ENCODE assay signal across 40 cellular contexts in the genomic region with DNA sequence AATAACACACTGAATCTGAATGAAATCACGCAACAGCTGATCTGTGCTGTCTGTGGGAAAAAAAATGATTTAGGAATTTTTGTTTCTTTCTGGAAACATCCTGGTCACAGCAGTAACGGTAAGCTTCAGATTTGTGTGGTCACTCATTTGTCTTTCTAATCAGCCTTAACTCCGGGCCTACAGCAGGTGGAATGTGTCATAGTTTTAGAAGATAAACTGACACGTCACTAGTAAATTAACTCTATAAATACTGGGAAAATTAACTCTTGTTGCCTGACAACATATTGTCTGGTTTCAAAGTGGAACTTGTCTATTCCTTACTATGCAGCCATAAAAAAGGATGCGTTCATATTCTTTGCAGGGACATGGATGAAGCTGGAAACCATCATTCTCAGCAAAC.
"Had no signal": no experiment of that assay in that cellular context is flagged by ENCODE, and none has a peak within 500 bp of the region (broad histone marks: within the 10 kb centered on the region; RNA-seq: fewer than 3 reads in every experiment).

No MANE protein-coding gene starts in this region.

- FAIRE-seq: astrocyte, bronchial epithelial cell had no signal

- H3K36me3 ChIP-seq: adrenal gland, ascending aorta, brain microvascular endothelial cell, breast epithelium, cardiac muscle cell had no signal

- H3K4me3 ChIP-seq: adrenal gland, ascending aorta, body of pancreas, breast epithelium, cardiac muscle cell had no signal

- DNase-seq: activated effector memory CD4-positive, alpha-beta T cell treated with anti-CD3 and anti-CD28 coated beads, Interleukin-2, amount 50 U/mL, for 16 hours; activated effector memory CD4-positive, alpha-beta T cell treated with Interleukin-2 at 50 U/mL for 16 hours; activated gamma-delta T cell; activated gamma-delta T cell treated with Interleukin-2 at 50 U/mL for 16 hours; activated naive CD4-positive, alpha-beta T cell; activated naive CD4-positive, alpha-beta T cell treated with anti-CD3 and anti-CD28 coated beads for 36 hours; activated naive CD4-positive, alpha-beta T cell treated with anti-CD3 and anti-CD28 coated beads, Interleukin-2, amount 10 ng/mL, durations not matched to agents 7 days and 5 days; activated naive CD4-positive, alpha-beta T cell treated with anti-CD3 and anti-CD28 coated beads, Interleukin-2, amount 50 U/mL, for 16 hours; activated naive CD4-positive, alpha-beta T cell treated with Interleukin-2 at 50 U/mL for 16 hours; activated naive CD8-positive, alpha-beta T cell treated with anti-CD3 and anti-CD28 coated beads for 36 hours; activated naive CD8-positive, alpha-beta T cell treated with anti-CD3 and anti-CD28 coated beads, Interleukin-2, amount 10 ng/mL, durations not matched to agents 7 days and 5 days; activated naive CD8-positive, alpha-beta T cell treated with anti-CD3 and anti-CD28 coated beads, Interleukin-2, amount 50 U/mL, for 24 hours; activated T-cell treated with anti-CD3 and anti-CD28 coated beads, Interleukin-2, amount 50 U/mL, for 1 hour; activated T-cell treated with anti-CD3 and anti-CD28 coated beads, Interleukin-2, amount 50 U/mL, for 24 hours; activated T-cell treated with anti-CD3 and anti-CD28 coated beads, Interleukin-2, amount 50 U/mL, for 4 hours; activated T-cell treated with anti-CD3 and anti-CD28 coated beads, Interleukin-2, amount 50 U/mL, for 48 hours; activated T-cell treated with anti-CD3 and anti-CD28 coated beads, Interleukin-2, amount 50 U/mL, for 72 hours; adrenal gland; amniotic stem cell; amygdala; anterior cingulate cortex; aorta; body of pancreas; brain microvascular endothelial cell; caudate nucleus; central memory CD4-positive, alpha-beta T cell; cerebellar nuclear complex had no signal

- H3K9me3 Mint-ChIP-seq: activated naive CD4-positive, alpha-beta T cell treated with anti-CD3 and anti-CD28 coated beads for 36 hours; activated naive CD4-positive, alpha-beta T cell treated with anti-CD3 and anti-CD28 coated beads, Interleukin-2, amount 10 ng/mL, durations not matched to agents 7 days and 5 days; activated naive CD4-positive, alpha-beta T cell treated with anti-CD3 and anti-CD28 coated beads, Interleukin-2, amount 50 U/mL, for 24 hours; activated naive CD8-positive, alpha-beta T cell treated with anti-CD3 and anti-CD28 coated beads for 36 hours; activated naive CD8-positive, alpha-beta T cell treated with anti-CD3 and anti-CD28 coated beads, Interleukin-2, amount 10 ng/mL, durations not matched to agents 7 days and 5 days; activated naive CD8-positive, alpha-beta T cell treated with anti-CD3 and anti-CD28 coated beads, Interleukin-2, amount 50 U/mL, for 24 hours; activated T-cell treated with anti-CD3 and anti-CD28 coated beads, Interleukin-2, amount 50 U/mL, for 24 hours; activated T-cell treated with anti-CD3 and anti-CD28 coated beads, Interleukin-2, amount 50 U/mL, for 4 hours; activated T-cell treated with anti-CD3 and anti-CD28 coated beads, Interleukin-2, amount 50 U/mL, for 72 hours; activated T-helper 1 cell treated with anti-CD3 and anti-CD28 coated beads, Interleukin-12 subunit alpha, Interleukin-12 subunit beta, Interleukin-2, Interleukin-4 antibody, amounts not matched to agents 30 ng/mL and 10 ng/mL and 1 ng/mL, durations not matched to agents 14 hours and 24 hours and 36 hours; activated T-helper 17 cell treated with anti-CD3 and anti-CD28 coated beads, Interleukin-2, amount 50 U/mL, for 72 hours; activated T-helper 2 cell treated with anti-CD3 and anti-CD28 coated beads, Interferon-gamma antibody, Interleukin-2, Interleukin-4, amounts not matched to agents 10 μg/mL and 5 μg/mL and 100 μg/mL, durations not matched to agents 14 hours and 24 hours and 36 hours; central memory CD8-positive, alpha-beta T cell had no signal

- H3K36me3 Mint-ChIP-seq: activated naive CD4-positive, alpha-beta T cell treated with anti-CD3 and anti-CD28 coated beads, Interleukin-2, amount 10 ng/mL, durations not matched to agents 7 days and 5 days; activated naive CD4-positive, alpha-beta T cell treated with anti-CD3 and anti-CD28 coated beads, Interleukin-2, amount 50 U/mL, for 24 hours; activated naive CD4-positive, alpha-beta T cell treated with anti-CD3 and anti-CD28 coated beads, Interleukin-2, amount 50 U/mL, for 72 hours; activated naive CD8-positive, alpha-beta T cell; activated naive CD8-positive, alpha-beta T cell treated with anti-CD3 and anti-CD28 coated beads for 36 hours; activated naive CD8-positive, alpha-beta T cell treated with anti-CD3 and anti-CD28 coated beads, Interleukin-2, amount 10 ng/mL, durations not matched to agents 7 days and 5 days; brain had no signal

- H3K4me3 Mint-ChIP-seq: activated naive CD4-positive, alpha-beta T cell treated with anti-CD3 and anti-CD28 coated beads for 36 hours; activated naive CD4-positive, alpha-beta T cell treated with anti-CD3 and anti-CD28 coated beads, Interleukin-2, amount 10 ng/mL, durations not matched to agents 7 days and 5 days; activated naive CD4-positive, alpha-beta T cell treated with anti-CD3 and anti-CD28 coated beads, Interleukin-2, amount 50 U/mL, for 24 hours; activated naive CD8-positive, alpha-beta T cell; activated naive CD8-positive, alpha-beta T cell treated with anti-CD3 and anti-CD28 coated beads for 36 hours; activated naive CD8-positive, alpha-beta T cell treated with anti-CD3 and anti-CD28 coated beads, Interleukin-2, amount 10 ng/mL, durations not matched to agents 7 days and 5 days; activated naive CD8-positive, alpha-beta T cell treated with anti-CD3 and anti-CD28 coated beads, Interleukin-2, amount 50 U/mL, for 24 hours; activated T-cell treated with anti-CD3 and anti-CD28 coated beads, Interleukin-2, amount 50 U/mL, for 24 hours; activated T-cell treated with anti-CD3 and anti-CD28 coated beads, Interleukin-2, amount 50 U/mL, for 4 hours; activated T-cell treated with anti-CD3 and anti-CD28 coated beads, Interleukin-2, amount 50 U/mL, for 72 hours; activated T-helper 1 cell treated with anti-CD3 and anti-CD28 coated beads, Interleukin-12 subunit alpha, Interleukin-12 subunit beta, Interleukin-2, Interleukin-4 antibody, amounts not matched to agents 30 ng/mL and 10 ng/mL and 1 ng/mL, durations not matched to agents 14 hours and 24 hours and 36 hours; activated T-helper 17 cell treated with anti-CD3 and anti-CD28 coated beads, Interleukin-2, amount 50 U/mL, for 72 hours; brain; central memory CD8-positive, alpha-beta T cell had no signal

- H3K9me3 ChIP-seq: adrenal gland, ascending aorta, body of pancreas, breast epithelium had no signal

- H3K4me1 ChIP-seq: adrenal gland, ascending aorta, body of pancreas, breast epithelium had no signal

- H3K4me1 Mint-ChIP-seq: activated naive CD4-positive, alpha-beta T cell treated with anti-CD3 and anti-CD28 coated beads, Interleukin-2, amount 10 ng/mL, durations not matched to agents 7 days and 5 days; activated T-helper 17 cell treated with anti-CD3 and anti-CD28 coated beads, Interleukin-2, amount 50 U/mL, for 72 hours; brain; central memory CD8-positive, alpha-beta T cell had no signal

- H3K27ac ChIP-seq: adrenal gland, ascending aorta, body of pancreas, brain microvascular endothelial cell, breast epithelium, cardiac muscle cell had no signal

- H3K27me3 ChIP-seq: adrenal gland, ascending aorta, body of pancreas, brain microvascular endothelial cell, breast epithelium, cardiac muscle cell had no signal

- H3K27me3 Mint-ChIP-seq: activated naive CD4-positive, alpha-beta T cell treated with anti-CD3 and anti-CD28 coated beads, Interleukin-2, amount 50 U/mL, for 24 hours; activated naive CD8-positive, alpha-beta T cell; activated naive CD8-positive, alpha-beta T cell treated with anti-CD3 and anti-CD28 coated beads for 36 hours; activated naive CD8-positive, alpha-beta T cell treated with anti-CD3 and anti-CD28 coated beads, Interleukin-2, amount 50 U/mL, for 24 hours; activated T-cell treated with anti-CD3 and anti-CD28 coated beads, Interleukin-2, amount 50 U/mL, for 24 hours; activated T-helper 17 cell treated with anti-CD3 and anti-CD28 coated beads, Interleukin-2, amount 50 U/mL, for 72 hours; brain; central memory CD8-positive, alpha-beta T cell had no signal

- H3K27ac Mint-ChIP-seq: activated naive CD4-positive, alpha-beta T cell treated with anti-CD3 and anti-CD28 coated beads for 36 hours; activated naive CD4-positive, alpha-beta T cell treated with anti-CD3 and anti-CD28 coated beads, Interleukin-2, amount 10 ng/mL, durations not matched to agents 7 days and 5 days; activated naive CD4-positive, alpha-beta T cell treated with anti-CD3 and anti-CD28 coated beads, Interleukin-2, amount 50 U/mL, for 24 hours; activated naive CD4-positive, alpha-beta T cell treated with anti-CD3 and anti-CD28 coated beads, Interleukin-2, amount 50 U/mL, for 72 hours; activated naive CD8-positive, alpha-beta T cell; activated naive CD8-positive, alpha-beta T cell treated with anti-CD3 and anti-CD28 coated beads for 36 hours; activated naive CD8-positive, alpha-beta T cell treated with anti-CD3 and anti-CD28 coated beads, Interleukin-2, amount 10 ng/mL, durations not matched to agents 7 days and 5 days; activated naive CD8-positive, alpha-beta T cell treated with anti-CD3 and anti-CD28 coated beads, Interleukin-2, amount 50 U/mL, for 24 hours; activated T-cell treated with anti-CD3 and anti-CD28 coated beads, Interleukin-2, amount 50 U/mL, for 24 hours; activated T-cell treated with anti-CD3 and anti-CD28 coated beads, Interleukin-2, amount 50 U/mL, for 72 hours; activated T-helper 1 cell treated with anti-CD3 and anti-CD28 coated beads, Interleukin-12 subunit alpha, Interleukin-12 subunit beta, Interleukin-2, Interleukin-4 antibody, amounts not matched to agents 30 ng/mL and 10 ng/mL and 1 ng/mL, durations not matched to agents 14 hours and 24 hours and 36 hours; activated T-helper 17 cell treated with anti-CD3 and anti-CD28 coated beads, Interleukin-2, amount 50 U/mL, for 72 hours; activated T-helper 2 cell treated with anti-CD3 and anti-CD28 coated beads, Interferon-gamma antibody, Interleukin-2, Interleukin-4, amounts not matched to agents 10 μg/mL and 5 μg/mL and 100 μg/mL, durations not matched to agents 14 hours and 24 hours and 36 hours; brain had no signal

- ATAC-seq: activated naive CD4-positive, alpha-beta T cell treated with anti-CD3 and anti-CD28 coated beads, Interleukin-2, amount 50 U/mL, for 72 hours; activated naive CD8-positive, alpha-beta T cell treated with anti-CD3 and anti-CD28 coated beads, Interleukin-2, amount 50 U/mL, for 24 hours; activated T-cell treated with anti-CD3 and anti-CD28 coated beads, Interleukin-2, amount 50 U/mL, for 4 hours; activated T-cell treated with anti-CD3 and anti-CD28 coated beads, Interleukin-2, amount 50 U/mL, for 72 hours; activated T-helper 17 cell treated with anti-CD3 and anti-CD28 coated beads, Interleukin-2, amount 50 U/mL, for 72 hours; body of pancreas had no signal
